In the genomic region with DNA sequence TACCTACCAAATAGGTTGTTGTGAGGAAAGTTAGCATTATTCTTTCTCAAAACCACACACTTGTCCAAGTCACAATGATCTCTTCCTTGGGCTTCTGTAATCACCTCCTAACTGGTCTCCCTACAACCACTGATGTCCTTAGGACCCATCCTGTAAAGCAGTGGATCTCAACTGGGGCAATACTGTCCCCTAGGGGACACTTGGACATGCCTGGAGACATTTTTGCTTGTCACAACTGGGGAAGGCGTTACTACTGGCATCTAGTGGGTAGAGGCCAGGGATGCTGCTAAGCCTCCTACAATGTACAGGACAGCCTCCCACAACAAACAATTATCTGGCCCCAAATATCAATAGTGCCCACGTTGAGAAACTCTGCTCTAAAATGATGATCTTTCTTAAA, we compare ENCODE assay signal across 9 cellular contexts.
A peak's percentile ranks its signal among the peaks of the same experiment; 100 is the strongest.
DNase-seq lines count a peak whose midpoint lies in the region; ATAC-seq and TF ChIP-seq lines count a peak whose summit lies in the region.
"Had no signal": no experiment of that assay in that cellular context is flagged by ENCODE, and none has a peak within 500 bp of the region (broad histone marks: within the 10 kb centered on the region; RNA-seq: fewer than 3 reads in every experiment).

No MANE protein-coding gene starts in this region.

- no peak overlapping the region for H3K4me2 ChIP-seq in Loucy (ENCODE audit: low read depth, low read length, poor library complexity, severe bottlenecking)

- TF ChIP-seq CTCF in GM12865 (IDR thresholded peaks at IDR 0.05; ENCODE audit: insufficient read depth, low read depth, low read length, missing control alignments), result peak; percentile 64
- TF ChIP-seq CTCF in Loucy (conservative IDR thresholded peaks at IDR 0.05; ENCODE audit: low read length), result peak; percentile 74
- TF ChIP-seq CTCF in tibial nerve (IDR thresholded peaks at IDR 0.05), result peak; percentile 39 to 56 (median 54)

- no peaks in the 10 kb centered on the region for H3K9me3 ChIP-seq in Loucy (ENCODE audit: insufficient read depth, low read depth, low read length)
- H3K9me3 ChIP-seq in tibial nerve, result no peaks in the 10 kb centered on the region

- H3K4me1 Mint-ChIP-seq in activated naive CD8-positive, alpha-beta T cell treated with anti-CD3 and anti-CD28 coated beads, Interleukin-2, amount 50 U/mL, for 24 hours, result peaks cover 18% of the 10 kb centered on the region

- no peak overlapping the region for H3K27ac ChIP-seq in tibial nerve

- TF ChIP-seq POLR2A in tibial nerve (IDR thresholded peaks at IDR 0.05), result no peak

- H3K4me3 ChIP-seq in GM12865 (ENCODE audit: low read depth, low read length) (no peak overlapping the region), Loucy (ENCODE audit: low read length, poor library complexity, severe bottlenecking) (no peak overlapping the region), tibial nerve (no peak overlapping the region)

- H3K27me3 ChIP-seq in Loucy (ENCODE audit: insufficient read depth, low read length, poor library complexity, severe bottlenecking) (no peaks in the 10 kb centered on the region), tibial nerve (no peaks in the 10 kb centered on the region)

- H3K4me1 ChIP-seq in Loucy (ENCODE audit: insufficient read depth, low read length, poor library complexity, severe bottlenecking) (peaks cover 9% of the 10 kb centered on the region), tibial nerve (no peaks in the 10 kb centered on the region)

- no peaks in the 10 kb centered on the region for H3K79me2 ChIP-seq in Loucy (ENCODE audit: insufficient read depth, low read length)

- no peak for TF ChIP-seq EP300 in tibial nerve (IDR thresholded peaks at IDR 0.05)

- no peaks in the 10 kb centered on the region for H3K9me2 ChIP-seq in Loucy (replicated peaks; ENCODE audit: low read depth, low read length)

- no peaks in the 10 kb centered on the region for H3K36me3 Mint-ChIP-seq in activated naive CD8-positive, alpha-beta T cell treated with anti-CD3 and anti-CD28 coated beads, Interleukin-2, amount 50 U/mL, for 24 hours (ENCODE audit: low read depth)
- H3K36me3 Mint-ChIP-seq: IgD-negative memory B cell had no signal

- no peaks in the 10 kb centered on the region for H3K9me3 Mint-ChIP-seq in activated naive CD8-positive, alpha-beta T cell treated with anti-CD3 and anti-CD28 coated beads, Interleukin-2, amount 50 U/mL, for 24 hours
- H3K9me3 Mint-ChIP-seq: IgD-negative memory B cell had no signal

- DNase-seq in AG20443 (ENCODE audit: low spot score), result peak; percentile 8
- peak; percentile 66 for DNase-seq in GM12865 (ENCODE audit: low read depth)
- peak; percentile 15 for DNase-seq in activated naive CD8-positive, alpha-beta T cell treated with anti-CD3 and anti-CD28 coated beads, Interleukin-2, amount 50 U/mL, for 24 hours
- peak; percentile 11 for DNase-seq in iPS-NIHi11 (ENCODE audit: low spot score)
- DNase-seq in tibial nerve (ENCODE audit: low spot score in 2 of 2), result no peak
- DNase-seq in SHP77 treated with DMSO at 0.1 percent for 48 hours (lab: John Stamatoyannopoulos, UW), result no peak

- H4K20me1 ChIP-seq in Loucy (ENCODE audit: insufficient read depth, low read length, poor library complexity, severe bottlenecking), result no peaks in the 10 kb centered on the region

- no peak overlapping the region for H2AFZ ChIP-seq in Loucy (ENCODE audit: low read length)

- H3F3A ChIP-seq in Loucy (ENCODE audit: low read depth), result no peaks in the 10 kb centered on the region

- no peaks in the 10 kb centered on the region for H3K27me3 Mint-ChIP-seq in activated naive CD8-positive, alpha-beta T cell treated with anti-CD3 and anti-CD28 coated beads, Interleukin-2, amount 50 U/mL, for 24 hours

- H3K27ac Mint-ChIP-seq in activated naive CD8-positive, alpha-beta T cell treated with anti-CD3 and anti-CD28 coated beads, Interleukin-2, amount 50 U/mL, for 24 hours, result no peak overlapping the region
- H3K27ac Mint-ChIP-seq: IgD-negative memory B cell had no signal

- WGBS in tibial nerve, 2 donors, result 40 to 54% methylated on average over 1 to 2 of the region's 2 CpGs

- peak; percentile 80 for ATAC-seq in activated naive CD8-positive, alpha-beta T cell treated with anti-CD3 and anti-CD28 coated beads, Interleukin-2, amount 50 U/mL, for 24 hours
- no peak for ATAC-seq in GM19397 (IDR thresholded peaks at IDR 0.05; ENCODE audit: unreplicated experiment)

- no peaks in the 10 kb centered on the region for H3K36me3 ChIP-seq in Loucy (ENCODE audit: insufficient read depth, low read length)
- H3K36me3 ChIP-seq in tibial nerve, result no peaks in the 10 kb centered on the region

- no peak overlapping the region for H3K9ac ChIP-seq in Loucy (ENCODE audit: low read depth, low read length, poor library complexity, severe bottlenecking)

- H3K4me3 Mint-ChIP-seq in activated naive CD8-positive, alpha-beta T cell treated with anti-CD3 and anti-CD28 coated beads, Interleukin-2, amount 50 U/mL, for 24 hours, result no peak overlapping the region
- H3K4me3 Mint-ChIP-seq: IgD-negative memory B cell had no signal

Comparison
In these comparisons a context has a peak if more than half of its experiments do, and no peak if none do; other contexts are left out.
1. DNase-seq: peak in AG20443 (single experiment), GM12865 (single experiment), activated naive CD8-positive, alpha-beta T cell treated with anti-CD3 and anti-CD28 coated beads, Interleukin-2, amount 50 U/mL, for 24 hours (single experiment) and iPS-NIHi11 (single experiment); none in tibial nerve (0 of 2) and SHP77 treated with DMSO at 0.1 percent for 48 hours (single experiment).
2. Peak in every context shown above with its lines, with median percentiles within 50 percentile points of each other: CTCF ChIP-seq.